9 cellular contexts compared by ENCODE assay signal in the genomic region with DNA sequence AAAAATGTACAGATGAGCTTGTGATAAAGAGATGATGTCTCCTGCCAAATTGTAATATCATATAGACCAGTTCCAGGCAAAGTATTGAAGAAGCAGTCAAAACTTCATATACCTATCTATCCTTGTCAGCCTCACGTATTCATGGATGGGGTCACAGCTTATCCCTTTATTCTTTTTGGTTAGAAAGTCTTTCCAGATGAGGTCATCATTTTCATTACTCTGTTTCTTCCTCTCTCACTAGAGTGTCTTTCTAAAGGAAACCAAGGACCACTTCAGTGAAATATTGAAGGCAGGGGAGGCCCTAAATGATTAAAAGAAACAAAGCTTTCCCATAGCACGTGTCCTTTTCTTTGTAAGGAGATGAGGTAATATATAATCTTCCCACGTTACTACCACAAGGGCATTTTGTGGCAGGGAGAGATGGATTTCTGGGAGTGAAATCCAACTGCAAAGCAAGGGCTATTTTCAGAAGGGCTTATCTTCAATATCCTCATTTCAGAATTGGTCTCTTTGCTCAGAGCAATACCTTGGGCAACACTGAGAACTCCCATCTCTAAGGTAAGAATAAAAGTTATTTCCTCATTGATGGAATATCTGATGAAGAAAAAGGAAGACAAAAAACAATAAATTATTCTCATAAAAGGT.
"Had no signal": no experiment of that assay in that cellular context is flagged by ENCODE, and none has a peak within 500 bp of the region (broad histone marks: within the 10 kb centered on the region; RNA-seq: fewer than 3 reads in every experiment).

No MANE protein-coding gene starts in this region.

- H3K27ac ChIP-seq: left lung, testis had no signal

- H3K4me3 ChIP-seq: left lung, testis had no signal

- ATAC-seq: left lung had no signal

- DNase-seq: activated CD4-positive, CD25-positive, alpha-beta regulatory T cell; amniotic stem cell; endodermal cell; glutamatergic neuron; left lung; mesenchymal stem cell; stimulated activated CD4-positive, alpha-beta T cell treated with anti-CD3 and anti-CD28 coated beads, Interleukin-15, amount 100 ng/mL, for 24 hours; stimulated activated CD4-positive, alpha-beta T cell treated with anti-CD3 and anti-CD28 coated beads, Interleukin-4, amount 100 ng/mL, for 24 hours; testis had no signal

- H3K36me3 ChIP-seq: left lung had no signal

- H3K9me3 ChIP-seq: left lung, testis had no signal

- H3K4me1 ChIP-seq: left lung, testis had no signal
